9 cellular contexts compared by ENCODE assay signal in the genomic region with DNA sequence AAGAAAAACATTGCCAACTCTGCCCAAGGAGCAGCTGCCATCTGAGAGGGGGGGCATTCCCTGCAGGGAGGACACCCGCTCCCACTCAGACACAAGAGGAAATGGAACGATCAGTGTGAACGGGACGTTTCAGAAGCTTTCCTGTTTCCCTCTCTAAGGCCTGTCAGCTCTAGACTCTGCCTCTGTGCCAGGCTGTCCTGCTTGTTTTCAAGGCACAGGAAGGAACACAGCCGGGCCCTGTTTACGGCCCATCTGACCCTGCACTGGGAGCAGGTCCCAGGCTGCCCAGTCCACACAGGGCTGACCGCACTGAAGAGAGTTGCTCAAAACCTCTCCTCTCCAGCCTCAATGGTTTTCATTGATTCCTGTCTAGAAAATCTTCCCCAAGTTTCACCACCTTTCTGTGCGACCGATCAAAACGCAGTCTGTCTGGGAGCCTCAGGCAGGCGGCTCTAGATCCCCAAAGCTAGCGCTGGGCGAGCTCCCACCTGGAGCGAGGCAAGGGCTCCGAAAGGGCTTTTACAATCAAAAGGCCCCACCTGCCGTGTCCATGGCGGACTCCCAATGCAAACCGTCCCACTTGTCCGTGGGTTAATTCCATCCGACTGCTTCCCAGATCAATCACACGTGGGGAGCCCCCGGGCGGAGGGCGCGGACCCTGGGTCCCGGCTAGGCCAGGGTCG. TPM values are rescaled to one million over a fixed set of nuclear protein-coding genes. Genes with fewer than 3 reads are reported as not detected.
A peak's percentile ranks its signal among the peaks of the same experiment; 100 is the strongest.
DNase-seq lines count a peak whose midpoint lies in the region; ATAC-seq, FAIRE-seq and TF ChIP-seq lines count a peak whose summit lies in the region.
"Had no signal": no experiment of that assay in that cellular context is flagged by ENCODE, and none has a peak within 500 bp of the region (broad histone marks: within the 10 kb centered on the region; RNA-seq: fewer than 3 reads in every experiment).

No MANE protein-coding gene starts in this region.

- ATAC-seq in SK-N-SH treated with all-trans-retinoic acid at 6 μM for 48 hours (peak; percentile 45), HG02840 (IDR thresholded peaks at IDR 0.05; ENCODE audit: low FRiP score, unreplicated experiment) (no peak), HG03039 (IDR thresholded peaks at IDR 0.05; ENCODE audit: unreplicated experiment) (no peak)
- ATAC-seq in natural killer cell treated with Interleukin-12 subunit alpha and Interleukin-12 subunit beta and Interleukin-15 and Interleukin-18, amount 100 ng/mL, for 72 hours = no peak

- H3K36me3 Mint-ChIP-seq in natural killer cell treated with Interleukin-12 subunit alpha and Interleukin-12 subunit beta and Interleukin-15 and Interleukin-18, amount 100 ng/mL, for 72 hours = no peaks in the 10 kb centered on the region

- no peaks in the 10 kb centered on the region for H3K36me3 ChIP-seq in esophagus muscularis mucosa

- H3K4me1 ChIP-seq in esophagus muscularis mucosa = peaks cover 52 to 72% (median 63%) of the 10 kb centered on the region in 4 donors

- H3K27ac Mint-ChIP-seq in natural killer cell treated with Interleukin-12 subunit alpha and Interleukin-12 subunit beta and Interleukin-15 and Interleukin-18, amount 100 ng/mL, for 72 hours = peak overlapping the region; percentile 87 to 94

- H3K27me3 Mint-ChIP-seq in natural killer cell treated with Interleukin-12 subunit alpha and Interleukin-12 subunit beta and Interleukin-15 and Interleukin-18, amount 100 ng/mL, for 72 hours = no peaks in the 10 kb centered on the region

- peak overlapping the region; percentile 75 to 90 (median 86) for H3K4me3 ChIP-seq in esophagus muscularis mucosa

- H3K9me3 Mint-ChIP-seq in natural killer cell treated with Interleukin-12 subunit alpha and Interleukin-12 subunit beta and Interleukin-15 and Interleukin-18, amount 100 ng/mL, for 72 hours = no peaks in the 10 kb centered on the region

- no peak for TF ChIP-seq EP300 in esophagus muscularis mucosa (IDR thresholded peaks at IDR 0.05)

- intact Hi-C loops in esophagus muscularis mucosa (cut with DNase I) = loop anchor here (2.0 kb wide), 1 partner anchor 41 kb away; no protein-coding TSS in a partner anchor

- TF ChIP-seq CTCF in esophagus muscularis mucosa (IDR thresholded peaks at IDR 0.05) = no peak

- H3K4me3 Mint-ChIP-seq in natural killer cell treated with Interleukin-12 subunit alpha and Interleukin-12 subunit beta and Interleukin-15 and Interleukin-18, amount 100 ng/mL, for 72 hours = peak overlapping the region; percentile 81

- peak overlapping the region; percentile 87 to 99 (median 98) for H3K27ac ChIP-seq in esophagus muscularis mucosa (replicated peaks in 1 of 4)

- peaks cover 40 to 41% of the 10 kb centered on the region in 2 donors for H3K4me1 Mint-ChIP-seq in natural killer cell treated with Interleukin-12 subunit alpha and Interleukin-12 subunit beta and Interleukin-15 and Interleukin-18, amount 100 ng/mL, for 72 hours (ENCODE audit: low read depth in 2 of 2)

- WGBS in esophagus muscularis mucosa = 16% methylated on average over 13 of the region's 27 CpGs

- FAIRE-seq in GM18507 (lab: Jason Lieb, UNC) = peak; percentile 75
- FAIRE-seq: TTC549 had no signal

- H3K27me3 ChIP-seq in esophagus muscularis mucosa = no peaks in the 10 kb centered on the region

- no peaks in the 10 kb centered on the region for H3K9me3 ChIP-seq in esophagus muscularis mucosa

- no peak for TF ChIP-seq POLR2A in esophagus muscularis mucosa (IDR thresholded peaks at IDR 0.05; ENCODE audit: low read depth)

- no peak for DNase-seq in GM18507 (ENCODE audit: extremely low spot score, insufficient read length, low read depth)
- DNase-seq in esophagus muscularis mucosa (ENCODE audit: extremely low spot score) = no peak
- DNase-seq in natural killer cell treated with Interleukin-12 subunit alpha and Interleukin-12 subunit beta and Interleukin-15 and Interleukin-18, amount 100 ng/mL, for 72 hours (ENCODE audit: low spot score) = no peak
- no peak for DNase-seq in NCI-H345 (lab: John Stamatoyannopoulos, UW)
- DNase-seq in SKM-1 treated with dmso at 0.1 percent for 144 hours (lab: John Stamatoyannopoulos, UW; ENCODE audit: unreplicated experiment) = no peak

TF ChIP-seq in SK-N-SH treated with all-trans-retinoic acid at 6 μM for 48 hours, 23 proteins besides CTCF, POLR2A, EP300 and RAD21:
- TF ChIP-seq RARB (CRISPR knock-in tag; IDR thresholded peaks at IDR 0.05) = no peak
- TF ChIP-seq ZFP30 (CRISPR knock-in tag; IDR thresholded peaks at IDR 0.05) = no peak
- no peak for TF ChIP-seq BACH2 (CRISPR knock-in tag; IDR thresholded peaks at IDR 0.05; ENCODE audit: borderline replicate concordance)
- TF ChIP-seq, protein P1, sequence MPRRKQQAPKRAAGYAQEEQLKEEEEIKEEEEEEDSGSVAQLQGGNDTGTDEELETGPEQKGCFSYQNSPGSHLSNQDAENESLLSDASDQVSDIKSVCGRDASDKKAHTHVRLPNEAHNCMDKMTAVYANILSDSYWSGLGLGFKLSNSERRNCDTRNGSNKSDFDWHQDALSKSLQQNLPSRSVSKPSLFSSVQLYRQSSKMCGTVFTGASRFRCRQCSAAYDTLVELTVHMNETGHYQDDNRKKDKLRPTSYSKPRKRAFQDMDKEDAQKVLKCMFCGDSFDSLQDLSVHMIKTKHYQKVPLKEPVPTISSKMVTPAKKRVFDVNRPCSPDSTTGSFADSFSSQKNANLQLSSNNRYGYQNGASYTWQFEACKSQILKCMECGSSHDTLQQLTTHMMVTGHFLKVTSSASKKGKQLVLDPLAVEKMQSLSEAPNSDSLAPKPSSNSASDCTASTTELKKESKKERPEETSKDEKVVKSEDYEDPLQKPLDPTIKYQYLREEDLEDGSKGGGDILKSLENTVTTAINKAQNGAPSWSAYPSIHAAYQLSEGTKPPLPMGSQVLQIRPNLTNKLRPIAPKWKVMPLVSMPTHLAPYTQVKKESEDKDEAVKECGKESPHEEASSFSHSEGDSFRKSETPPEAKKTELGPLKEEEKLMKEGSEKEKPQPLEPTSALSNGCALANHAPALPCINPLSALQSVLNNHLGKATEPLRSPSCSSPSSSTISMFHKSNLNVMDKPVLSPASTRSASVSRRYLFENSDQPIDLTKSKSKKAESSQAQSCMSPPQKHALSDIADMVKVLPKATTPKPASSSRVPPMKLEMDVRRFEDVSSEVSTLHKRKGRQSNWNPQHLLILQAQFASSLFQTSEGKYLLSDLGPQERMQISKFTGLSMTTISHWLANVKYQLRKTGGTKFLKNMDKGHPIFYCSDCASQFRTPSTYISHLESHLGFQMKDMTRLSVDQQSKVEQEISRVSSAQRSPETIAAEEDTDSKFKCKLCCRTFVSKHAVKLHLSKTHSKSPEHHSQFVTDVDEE (CRISPR knock-in tag; IDR thresholded peaks at IDR 0.05) = no peak
- no peak for TF ChIP-seq ESRRG (CRISPR knock-in tag; IDR thresholded peaks at IDR 0.05)
- TF ChIP-seq, protein P2, sequence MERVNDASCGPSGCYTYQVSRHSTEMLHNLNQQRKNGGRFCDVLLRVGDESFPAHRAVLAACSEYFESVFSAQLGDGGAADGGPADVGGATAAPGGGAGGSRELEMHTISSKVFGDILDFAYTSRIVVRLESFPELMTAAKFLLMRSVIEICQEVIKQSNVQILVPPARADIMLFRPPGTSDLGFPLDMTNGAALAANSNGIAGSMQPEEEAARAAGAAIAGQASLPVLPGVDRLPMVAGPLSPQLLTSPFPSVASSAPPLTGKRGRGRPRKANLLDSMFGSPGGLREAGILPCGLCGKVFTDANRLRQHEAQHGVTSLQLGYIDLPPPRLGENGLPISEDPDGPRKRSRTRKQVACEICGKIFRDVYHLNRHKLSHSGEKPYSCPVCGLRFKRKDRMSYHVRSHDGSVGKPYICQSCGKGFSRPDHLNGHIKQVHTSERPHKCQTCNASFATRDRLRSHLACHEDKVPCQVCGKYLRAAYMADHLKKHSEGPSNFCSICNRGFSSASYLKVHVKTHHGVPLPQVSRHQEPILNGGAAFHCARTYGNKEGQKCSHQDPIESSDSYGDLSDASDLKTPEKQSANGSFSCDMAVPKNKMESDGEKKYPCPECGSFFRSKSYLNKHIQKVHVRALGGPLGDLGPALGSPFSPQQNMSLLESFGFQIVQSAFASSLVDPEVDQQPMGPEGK (CRISPR knock-in tag; IDR thresholded peaks at IDR 0.05; ENCODE audit: borderline replicate concordance) = no peak
- TF ChIP-seq OSR1 (CRISPR knock-in tag; IDR thresholded peaks at IDR 0.05) = no peak
- TF ChIP-seq, protein P3, sequence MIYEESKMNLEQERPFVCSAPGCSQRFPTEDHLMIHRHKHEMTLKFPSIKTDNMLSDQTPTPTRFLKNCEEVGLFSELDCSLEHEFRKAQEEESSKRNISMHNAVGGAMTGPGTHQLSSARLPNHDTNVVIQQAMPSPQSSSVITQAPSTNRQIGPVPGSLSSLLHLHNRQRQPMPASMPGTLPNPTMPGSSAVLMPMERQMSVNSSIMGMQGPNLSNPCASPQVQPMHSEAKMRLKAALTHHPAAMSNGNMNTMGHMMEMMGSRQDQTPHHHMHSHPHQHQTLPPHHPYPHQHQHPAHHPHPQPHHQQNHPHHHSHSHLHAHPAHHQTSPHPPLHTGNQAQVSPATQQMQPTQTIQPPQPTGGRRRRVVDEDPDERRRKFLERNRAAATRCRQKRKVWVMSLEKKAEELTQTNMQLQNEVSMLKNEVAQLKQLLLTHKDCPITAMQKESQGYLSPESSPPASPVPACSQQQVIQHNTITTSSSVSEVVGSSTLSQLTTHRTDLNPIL (CRISPR knock-in tag; IDR thresholded peaks at IDR 0.05; ENCODE audit: low read depth) = no peak
- TF ChIP-seq TOX (CRISPR knock-in tag; IDR thresholded peaks at IDR 0.05; ENCODE audit: borderline replicate concordance) = no peak
- TF ChIP-seq ZNF8 (CRISPR knock-in tag; IDR thresholded peaks at IDR 0.05) = no peak
- no peak for TF ChIP-seq ZNF565 (CRISPR knock-in tag; conservative IDR thresholded peaks at IDR 0.05; ENCODE audit: low read depth)
- TF ChIP-seq ISL1 (CRISPR knock-in tag; IDR thresholded peaks at IDR 0.05) = no peak

RNA-seq across cellular contexts. Expression of a gene that starts 1.5 kb away (rescaled TPM):
- 100 to 1,000 TPM; 140 to 298 (median 182) TPM for total RNA-seq in esophagus muscularis mucosa
- 100 to 1,000 TPM in 1 of 2 donors, 10 to 100 TPM in 1; 84.8 to 298 TPM for total RNA-seq in natural killer cell treated with Interleukin-12 subunit alpha and Interleukin-12 subunit beta and Interleukin-15 and Interleukin-18, amount 100 ng/mL, for 72 hours

RNA-seq across cellular contexts. Expression of a gene that starts 20.1 kb away (rescaled TPM):
- total RNA-seq in esophagus muscularis mucosa = 1 to 10 TPM in 1 of 4 donors, under 1 TPM in 2, not detected in 1; 0.17 to 1.4 (median 0.34) TPM
- 100 to 1,000 TPM in 1 of 2 donors, 10 to 100 TPM in 1; 50.0 to 129 TPM for total RNA-seq in natural killer cell treated with Interleukin-12 subunit alpha and Interleukin-12 subunit beta and Interleukin-15 and Interleukin-18, amount 100 ng/mL, for 72 hours

RNA-seq across cellular contexts. Expression of a gene that starts 28.2 kb away (rescaled TPM):
- 100 to 1,000 TPM in 2 of 4 donors, 10 to 100 TPM in 2; 60.6 to 141 (median 98.6) TPM for total RNA-seq in esophagus muscularis mucosa
- total RNA-seq in natural killer cell treated with Interleukin-12 subunit alpha and Interleukin-12 subunit beta and Interleukin-15 and Interleukin-18, amount 100 ng/mL, for 72 hours = 100 to 1,000 TPM; 142 to 192 TPM

Comparison
In these comparisons a context has a peak if more than half of its experiments do, and no peak if none do; other contexts are left out.
1. RNA of a gene that starts 20.1 kb away (total RNA-seq): 50.0 to 129 TPM in natural killer cell treated with Interleukin-12 subunit alpha and Interleukin-12 subunit beta and Interleukin-15 and Interleukin-18, amount 100 ng/mL, for 72 hours; 0.17 to 1.4 TPM in esophagus muscularis mucosa; every median in the first group is over 10 times any median in the second.